In the genomic region with DNA sequence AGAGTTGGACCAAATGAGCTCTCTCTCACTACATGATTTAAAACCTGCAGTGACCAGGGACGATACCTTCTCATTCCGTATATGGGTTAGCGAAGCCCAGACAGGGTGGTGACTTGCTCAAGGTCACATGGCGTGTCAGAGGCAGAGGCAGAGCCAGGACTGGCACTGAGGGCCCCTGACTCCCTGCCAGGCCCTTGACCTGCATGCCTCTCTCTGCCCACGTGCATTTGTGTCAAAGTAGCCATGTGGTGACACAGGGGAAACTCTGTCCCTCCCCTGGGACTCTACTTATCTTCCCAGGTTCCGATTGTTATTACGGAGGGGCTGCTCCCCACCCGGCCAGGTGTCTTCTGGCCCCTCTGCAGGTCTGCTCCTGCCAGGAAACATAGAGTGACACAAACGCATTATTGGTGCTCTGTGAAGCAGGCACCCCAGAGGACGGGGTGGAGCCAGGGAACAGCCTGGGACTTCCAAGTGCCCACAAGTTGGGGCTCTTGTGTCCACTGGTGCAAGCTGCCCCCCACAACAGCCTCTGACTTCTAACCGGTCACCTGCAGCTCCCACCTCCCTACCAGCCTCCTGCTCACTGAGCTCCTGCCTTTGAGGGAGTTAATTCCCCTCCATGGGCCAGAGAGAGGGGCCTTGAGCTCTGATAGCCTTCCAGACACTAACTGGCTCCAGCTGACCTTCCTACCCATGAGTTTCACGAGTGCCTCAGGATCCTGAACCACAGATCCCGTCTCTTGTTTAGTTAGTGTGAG, we compare ENCODE assay signal across 17 cellular contexts. TPM values are rescaled to one million over a fixed set of nuclear protein-coding genes. Genes with fewer than 3 reads are reported as not detected.
DNase-seq lines count a peak whose midpoint lies in the region; ATAC-seq and TF ChIP-seq lines count a peak whose summit lies in the region.
"Had no signal": no experiment of that assay in that cellular context is flagged by ENCODE, and none has a peak within 500 bp of the region (broad histone marks: within the 10 kb centered on the region; RNA-seq: fewer than 3 reads in every experiment).

No MANE protein-coding gene starts in this region.

- H3K36me3 ChIP-seq in HEK293 (ENCODE audit: control insufficient read depth in 2 of 2, insufficient read depth in 1 of 2, low read length in 2 of 2): no peaks in the 10 kb centered on the region
- no peaks in the 10 kb centered on the region for H3K36me3 ChIP-seq in subcutaneous abdominal adipose tissue (ENCODE audit: control insufficient read depth in 5 of 5, insufficient read depth in 5 of 5, low read length in 5 of 5)
- no peaks in the 10 kb centered on the region for H3K36me3 ChIP-seq in MG63
- H3K36me3 ChIP-seq: suprapubic skin had no signal

- TF ChIP-seq CTCF in HEK293 (tag by site-specific recombination; IDR thresholded peaks at IDR 0.05) (no peak), coronary artery (IDR thresholded peaks at IDR 0.05) (no peak), lower leg skin (IDR thresholded peaks at IDR 0.05) (no peak)

- H3K27ac ChIP-seq in HEK293 (ENCODE audit: extremely low read depth, low read depth, low read length): no peak overlapping the region
- peak overlapping the region; percentile 52 to 82 for H3K27ac ChIP-seq in coronary artery
- H3K27ac ChIP-seq in subcutaneous abdominal adipose tissue (ENCODE audit: low read depth, low read length): peak overlapping the region; percentile 4
- H3K27ac ChIP-seq: suprapubic skin had no signal

- intact Hi-C loops in lower leg skin (cut with DNase I; ENCODE audit: low total_unique reads): no loop called here

- H3K4me1 ChIP-seq in HEK293 (ENCODE audit: control insufficient read depth, insufficient read depth, low read length): no peaks in the 10 kb centered on the region
- H3K4me1 ChIP-seq in subcutaneous abdominal adipose tissue (ENCODE audit: control insufficient read depth in 5 of 5, insufficient read depth in 5 of 5, low read length in 5 of 5): peaks cover 6 to 40% (median 40%) of the 10 kb centered on the region in 5 donors

- TF ChIP-seq POLR2A in lower leg skin (IDR thresholded peaks at IDR 0.05): no peak

- POLR2A ChIA-PET in HEK293 (lab: Yijun Ruan, JAX): no interaction called here

- CTCF ChIA-PET in HEK293 (lab: Yijun Ruan, JAX): interaction anchor here (0.8 to 3.7 kb wide), 2 partner anchors 24 to 174 kb away, joined by 5 to 16 read pairs; no protein-coding TSS in a partner anchor

- H3K27me3 ChIP-seq in subcutaneous abdominal adipose tissue (ENCODE audit: control insufficient read depth in 5 of 5, insufficient read depth in 4 of 5, low read length in 5 of 5) (no peaks in the 10 kb centered on the region), MG63 (no peaks in the 10 kb centered on the region)
- H3K27me3 ChIP-seq: suprapubic skin had no signal

- ATAC-seq in GM21576 (IDR thresholded peaks at IDR 0.05; ENCODE audit: unreplicated experiment) (no peak), GM21367 (IDR thresholded peaks at IDR 0.05; ENCODE audit: unreplicated experiment) (no peak)
- ATAC-seq: activated CD8-positive, alpha-beta T cell treated with anti-CD3 and anti-CD28 coated beads for 36 hours had no signal

- H3K9me3 ChIP-seq in HEK293 (ENCODE audit: control insufficient read depth, insufficient read depth, low read depth, low read length): no peaks in the 10 kb centered on the region
- H3K9me3 ChIP-seq in subcutaneous abdominal adipose tissue (ENCODE audit: control insufficient read depth in 5 of 5, low read length in 5 of 5): no peaks in the 10 kb centered on the region
- no peaks in the 10 kb centered on the region for H3K9me3 ChIP-seq in MG63
- H3K9me3 ChIP-seq: suprapubic skin had no signal

- H3K4me3 ChIP-seq in HEK293 (ENCODE audit: low read depth, low read length) (no peak overlapping the region), coronary artery (no peak overlapping the region), lower leg skin (ENCODE audit: low read depth, poor library complexity, severe bottlenecking) (no peak overlapping the region), subcutaneous abdominal adipose tissue (ENCODE audit: low read depth in 1 of 5, low read length in 5 of 5) (no peak overlapping the region), MG63 (no peak overlapping the region)
- H3K4me3 ChIP-seq: suprapubic skin had no signal

- no peak overlapping the region for H3K9ac ChIP-seq in subcutaneous abdominal adipose tissue (ENCODE audit: low read length in 5 of 5)

- no peak for DNase-seq in coronary artery (ENCODE audit: low spot score)
- peak; percentile 6 to 74 for DNase-seq in lower leg skin (ENCODE audit: low spot score in 2 of 2)
- no peak for DNase-seq in SIG-M5 treated with dmso at 0.1 percent for 504 hours (lab: John Stamatoyannopoulos, UW; ENCODE audit: unreplicated experiment)
- no peak for DNase-seq in MG63
- DNase-seq: activated CD8-positive, alpha-beta T cell treated with anti-CD3 and anti-CD28 coated beads for 36 hours; anterior cingulate cortex; immature natural killer cell; NCI-H1694 treated with DMSO at 0.1 percent for 48 hours had no signal

- 82 to 88% methylated on average over 12 to 13 of the region's 13 CpGs for WGBS in lower leg skin, 2 donors

TF ChIP-seq in HEK293, 187 proteins besides CTCF, POLR2A, EP300 and RAD21:
- TF ChIP-seq ZNF571 (tag by site-specific recombination; IDR thresholded peaks at IDR 0.05): no peak
- no peak for TF ChIP-seq ZNF791 (tag by site-specific recombination; IDR thresholded peaks at IDR 0.05)
- TF ChIP-seq, protein P1, sequence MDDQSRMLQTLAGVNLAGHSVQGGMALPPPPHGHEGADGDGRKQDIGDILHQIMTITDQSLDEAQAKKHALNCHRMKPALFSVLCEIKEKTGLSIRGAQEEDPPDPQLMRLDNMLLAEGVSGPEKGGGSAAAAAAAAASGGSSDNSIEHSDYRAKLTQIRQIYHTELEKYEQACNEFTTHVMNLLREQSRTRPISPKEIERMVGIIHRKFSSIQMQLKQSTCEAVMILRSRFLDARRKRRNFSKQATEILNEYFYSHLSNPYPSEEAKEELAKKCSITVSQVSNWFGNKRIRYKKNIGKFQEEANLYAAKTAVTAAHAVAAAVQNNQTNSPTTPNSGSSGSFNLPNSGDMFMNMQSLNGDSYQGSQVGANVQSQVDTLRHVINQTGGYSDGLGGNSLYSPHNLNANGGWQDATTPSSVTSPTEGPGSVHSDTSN (CRISPR knock-in tag; IDR thresholded peaks at IDR 0.05): no peak
- no peak for TF ChIP-seq ZNF175 (tag by site-specific recombination; IDR thresholded peaks at IDR 0.05)
- 0 out of 2 replicates have a peak, but pooled peaks have one; percentile 45 for TF ChIP-seq ZNF341 (tag by site-specific recombination; IDR thresholded peaks at IDR 0.05; ENCODE audit: low read depth)
- TF ChIP-seq GLIS1 (tag by site-specific recombination; IDR thresholded peaks at IDR 0.05): no peak
- TF ChIP-seq ZBTB21 (tag by site-specific recombination; IDR thresholded peaks at IDR 0.05): no peak
- TF ChIP-seq MYNN (tag by site-specific recombination; IDR thresholded peaks at IDR 0.05; ENCODE audit: borderline replicate concordance): no peak
- 0 out of 2 replicates have a peak, but pooled peaks have one; percentile 11 for TF ChIP-seq ZIC2 (tag by site-specific recombination; IDR thresholded peaks at IDR 0.05)
- TF ChIP-seq, protein P2, sequence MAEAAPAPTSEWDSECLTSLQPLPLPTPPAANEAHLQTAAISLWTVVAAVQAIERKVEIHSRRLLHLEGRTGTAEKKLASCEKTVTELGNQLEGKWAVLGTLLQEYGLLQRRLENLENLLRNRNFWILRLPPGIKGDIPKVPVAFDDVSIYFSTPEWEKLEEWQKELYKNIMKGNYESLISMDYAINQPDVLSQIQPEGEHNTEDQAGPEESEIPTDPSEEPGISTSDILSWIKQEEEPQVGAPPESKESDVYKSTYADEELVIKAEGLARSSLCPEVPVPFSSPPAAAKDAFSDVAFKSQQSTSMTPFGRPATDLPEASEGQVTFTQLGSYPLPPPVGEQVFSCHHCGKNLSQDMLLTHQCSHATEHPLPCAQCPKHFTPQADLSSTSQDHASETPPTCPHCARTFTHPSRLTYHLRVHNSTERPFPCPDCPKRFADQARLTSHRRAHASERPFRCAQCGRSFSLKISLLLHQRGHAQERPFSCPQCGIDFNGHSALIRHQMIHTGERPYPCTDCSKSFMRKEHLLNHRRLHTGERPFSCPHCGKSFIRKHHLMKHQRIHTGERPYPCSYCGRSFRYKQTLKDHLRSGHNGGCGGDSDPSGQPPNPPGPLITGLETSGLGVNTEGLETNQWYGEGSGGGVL (tag by site-specific recombination; IDR thresholded peaks at IDR 0.05): no peak
- TF ChIP-seq REPIN1 (tag by site-specific recombination; IDR thresholded peaks at IDR 0.05; ENCODE audit: low read depth): no peak

RNA-seq across cellular contexts. Expression of a gene that starts 7.2 kb away (rescaled TPM):
- 100 to 1,000 TPM in 1 of 4 donors, 10 to 100 TPM in 3; 39.1 to 107 (median 69.2) TPM for total RNA-seq in lower leg skin
- total RNA-seq in MG63 (2014; rRNA removed; shearing (Covaris generic); ENCODE audit: low replicate concordance): 1.1 TPM in 1 of 2 replicates, not detected in the other
- total RNA-seq: activated CD8-positive, alpha-beta T cell treated with anti-CD3 and anti-CD28 coated beads for 36 hours had no signal

RNA-seq across cellular contexts. Expression of a gene that starts 48.4 kb away (rescaled TPM):
- under 1 TPM in 1 of 4 donors, not detected in 3; 0.42 TPM for total RNA-seq in lower leg skin
- total RNA-seq in MG63 (2014; rRNA removed; shearing (Covaris generic); ENCODE audit: low replicate concordance): not detected in 2 replicates
- total RNA-seq: activated CD8-positive, alpha-beta T cell treated with anti-CD3 and anti-CD28 coated beads for 36 hours; HT1080; M059J; NCI-H460; progenitor cell of endocrine pancreas; suprapubic skin had no signal

Comparison
In these comparisons a context has a peak if more than half of its experiments do, and no peak if none do; other contexts are left out.
1. DNase-seq: peak in lower leg skin (2 of 2); none in coronary artery (single experiment), SIG-M5 treated with dmso at 0.1 percent for 504 hours (single experiment) and MG63 (single experiment).
2. RNA of a gene that starts 7.2 kb away (total RNA-seq): 39.1 to 107 TPM in lower leg skin; 1.1 TPM in MG63; every median in the first group is over 10 times any median in the second.